16 cellular contexts compared by ENCODE assay signal in genomic region chr5:103657301-103657700, GRCh38.
DNase-seq lines count a peak whose midpoint lies in the region; TF ChIP-seq lines count a peak whose summit lies in the region.
"Had no signal": no experiment of that assay in that cellular context is flagged by ENCODE, and none has a peak within 500 bp of the region (broad histone marks: within the 10 kb centered on the region; RNA-seq: fewer than 3 reads in every experiment).

No MANE protein-coding gene starts in this region.

- H3K4me3 Mint-ChIP-seq in glutamatergic neuron (ENCODE audit: unreplicated experiment): no peak overlapping the region
- no peak overlapping the region for H3K4me3 Mint-ChIP-seq in activated naive CD4-positive, alpha-beta T cell treated with anti-CD3 and anti-CD28 coated beads for 36 hours
- H3K4me3 Mint-ChIP-seq: CD4-positive, alpha-beta memory T cell; HFFc6 had no signal

- peak overlapping the region in 1 of 2 experiments; percentile 84; a peak in 2 of 4 replicates for H3K27ac ChIP-seq in SK-N-SH (ENCODE audit: low read depth in 2 of 2, low read length in 1 of 2)
- H3K27ac ChIP-seq in adrenal gland: no peak overlapping the region

- WGBS in SK-N-SH (ENCODE audit: low lambda C conversion rate): 39% methylated on average over 3 of the region's 3 CpGs
- WGBS in adrenal gland, 4 donors: 63 to 80% (median 71%) methylated on average over 3 of the region's 3 CpGs

- H3K9ac ChIP-seq in SK-N-SH: no peak overlapping the region

- H3K4me1 Mint-ChIP-seq in glutamatergic neuron (ENCODE audit: low read depth, unreplicated experiment): peaks cover 13% of the 10 kb centered on the region
- H3K4me1 Mint-ChIP-seq in activated naive CD4-positive, alpha-beta T cell treated with anti-CD3 and anti-CD28 coated beads for 36 hours (ENCODE audit: low read depth): no peaks in the 10 kb centered on the region
- H3K4me1 Mint-ChIP-seq: CD4-positive, alpha-beta memory T cell had no signal

- H3K79me2 ChIP-seq in SK-N-SH (ENCODE audit: insufficient read depth): no peaks in the 10 kb centered on the region

- no peaks in the 10 kb centered on the region for H3K27me3 Mint-ChIP-seq in glutamatergic neuron (ENCODE audit: unreplicated experiment)
- H3K27me3 Mint-ChIP-seq in activated naive CD4-positive, alpha-beta T cell treated with anti-CD3 and anti-CD28 coated beads for 36 hours (ENCODE audit: low read depth): no peaks in the 10 kb centered on the region
- H3K27me3 Mint-ChIP-seq: CD4-positive, alpha-beta memory T cell had no signal

- TF ChIP-seq RAD21 in SK-N-SH (IDR thresholded peaks at IDR 0.05; ENCODE audit: low read length): no peak

- no peak overlapping the region for H2AFZ ChIP-seq in SK-N-SH (ENCODE audit: low read depth)

- H3K9me3 Mint-ChIP-seq in glutamatergic neuron (ENCODE audit: unreplicated experiment): peaks cover 2% of the 10 kb centered on the region
- no peaks in the 10 kb centered on the region for H3K9me3 Mint-ChIP-seq in activated naive CD4-positive, alpha-beta T cell treated with anti-CD3 and anti-CD28 coated beads for 36 hours
- H3K9me3 Mint-ChIP-seq: HFFc6 had no signal

- peak in 1 of 2 experiments; percentile 72; a peak in 1 of 4 replicates for TF ChIP-seq EP300 in SK-N-SH (IDR thresholded peaks at IDR 0.05; ENCODE audit: borderline replicate concordance in 1 of 2, low read depth in 1 of 2, low read length in 1 of 2)

- CTCF ChIA-PET in SK-N-SH (lab: Yijun Ruan, JAX): no interaction called here
- CTCF ChIA-PET in activated naive CD4-positive, alpha-beta T cell treated with anti-CD3 and anti-CD28 coated beads for 36 hours (lab: Charles Lee): no interaction called here

- H3K27ac Mint-ChIP-seq in glutamatergic neuron (ENCODE audit: unreplicated experiment): peak overlapping the region; percentile 56
- no peak overlapping the region for H3K27ac Mint-ChIP-seq in activated naive CD4-positive, alpha-beta T cell treated with anti-CD3 and anti-CD28 coated beads for 36 hours
- H3K27ac Mint-ChIP-seq: CD4-positive, alpha-beta memory T cell; HFFc6 had no signal

- no peak for TF ChIP-seq POLR2A in adrenal gland (IDR thresholded peaks at IDR 0.05)

- H3K4me3 ChIP-seq in SK-N-SH (ENCODE audit: low read depth in 2 of 2, low read length in 1 of 2): no peak overlapping the region
- no peak overlapping the region for H3K4me3 ChIP-seq in adrenal gland
- H3K4me3 ChIP-seq: GM12878, HAP-1 had no signal

- no peaks in the 10 kb centered on the region for H3K9me2 ChIP-seq in SK-N-SH

- H3K9me3 ChIP-seq in SK-N-SH: no peaks in the 10 kb centered on the region
- no peaks in the 10 kb centered on the region for H3K9me3 ChIP-seq in adrenal gland (replicated peaks in 1 of 3)
- H3K9me3 ChIP-seq: HAP-1 had no signal

- POLR2A ChIA-PET in SK-N-SH (lab: Yijun Ruan, JAX): no interaction called here

- in situ Hi-C loops in GM13976 (cut with MboI; ENCODE audit: low sequenced_read_pairs, unreplicated experiment): no loop called here

- H3K27me3 ChIP-seq in SK-N-SH (ENCODE audit: insufficient read depth) (no peaks in the 10 kb centered on the region), adrenal gland (no peaks in the 10 kb centered on the region)

- DNase-seq in NCI-H82 (lab: John Stamatoyannopoulos, UW) (peak; percentile 92), SK-N-SH (peak; percentile 23), glutamatergic neuron (no peak), GM13976 (ENCODE audit: low spot score) (no peak), adrenal gland (no peak)
- DNase-seq in activated naive CD4-positive, alpha-beta T cell treated with anti-CD3 and anti-CD28 coated beads for 36 hours: no peak
- DNase-seq: C1 segment of cervical spinal cord; CD4-positive, alpha-beta memory T cell; COR-L47; DMS153; DND-41; GDM1; GOT3; HFFc6 had no signal

- H3K36me3 Mint-ChIP-seq in glutamatergic neuron (ENCODE audit: unreplicated experiment): no peaks in the 10 kb centered on the region
- no peaks in the 10 kb centered on the region for H3K36me3 Mint-ChIP-seq in activated naive CD4-positive, alpha-beta T cell treated with anti-CD3 and anti-CD28 coated beads for 36 hours (ENCODE audit: low read depth)
- H3K36me3 Mint-ChIP-seq: CD4-positive, alpha-beta memory T cell had no signal

- intact Hi-C loops in activated naive CD4-positive, alpha-beta T cell treated with anti-CD3 and anti-CD28 coated beads for 36 hours (cut with micrococcal nuclease): no loop called here
- intact Hi-C loops in adrenal gland (cut with DNase I): no loop called here

- no peaks in the 10 kb centered on the region for H4K20me1 ChIP-seq in SK-N-SH (ENCODE audit: insufficient read depth)

- H3K36me3 ChIP-seq in SK-N-SH (replicated peaks in 1 of 2; ENCODE audit: control insufficient read depth in 1 of 2, insufficient read depth in 2 of 2, low read length in 1 of 2) (no peaks in the 10 kb centered on the region), adrenal gland (replicated peaks in 1 of 2) (no peaks in the 10 kb centered on the region)
- H3K36me3 ChIP-seq: HAP-1 had no signal

- H3K4me1 ChIP-seq in SK-N-SH (ENCODE audit: control insufficient read depth in 1 of 2, insufficient read depth in 2 of 2, low read depth in 1 of 2, low read length in 1 of 2) (no peaks in the 10 kb centered on the region; a peak in 2 of 4 replicates), adrenal gland (replicated peaks in 1 of 2) (no peaks in the 10 kb centered on the region)
- H3K4me1 ChIP-seq: HAP-1 had no signal

- TF ChIP-seq CTCF in SK-N-SH (IDR thresholded peaks at IDR 0.05): no peak
- no peak for TF ChIP-seq CTCF in glutamatergic neuron (IDR thresholded peaks at IDR 0.05; ENCODE audit: partially characterized antibody, unreplicated experiment)
- TF ChIP-seq CTCF in GM13976 (IDR thresholded peaks at IDR 0.05; ENCODE audit: borderline replicate concordance, control extremely low read depth, extremely low read depth, insufficient read depth, missing control alignments): no peak
- TF ChIP-seq CTCF in adrenal gland (IDR thresholded peaks at IDR 0.05): no peak

- H3K4me2 ChIP-seq in SK-N-SH: no peak overlapping the region

- no peaks in the 10 kb centered on the region for H3F3A ChIP-seq in SK-N-SH (replicated peaks; ENCODE audit: insufficient read depth)

TF ChIP-seq in SK-N-SH, 30 proteins besides CTCF, POLR2A, EP300 and RAD21:
- TF ChIP-seq TEAD4 (IDR thresholded peaks at IDR 0.05; ENCODE audit: borderline replicate concordance, insufficient read depth) (no peak), GATA2 (CRISPR knock-in tag; IDR thresholded peaks at IDR 0.05) (peak; percentile 75)

Comparison
In these comparisons a context has a peak if more than half of its experiments do, and no peak if none do; other contexts are left out.
1. DNase-seq: peak in NCI-H82 (single experiment) and SK-N-SH (single experiment); none in glutamatergic neuron (single experiment), activated naive CD4-positive, alpha-beta T cell treated with anti-CD3 and anti-CD28 coated beads for 36 hours (single experiment), GM13976 (single experiment) and adrenal gland (0 of 7).